1 cellular context compared by ENCODE assay signal in the genomic region with DNA sequence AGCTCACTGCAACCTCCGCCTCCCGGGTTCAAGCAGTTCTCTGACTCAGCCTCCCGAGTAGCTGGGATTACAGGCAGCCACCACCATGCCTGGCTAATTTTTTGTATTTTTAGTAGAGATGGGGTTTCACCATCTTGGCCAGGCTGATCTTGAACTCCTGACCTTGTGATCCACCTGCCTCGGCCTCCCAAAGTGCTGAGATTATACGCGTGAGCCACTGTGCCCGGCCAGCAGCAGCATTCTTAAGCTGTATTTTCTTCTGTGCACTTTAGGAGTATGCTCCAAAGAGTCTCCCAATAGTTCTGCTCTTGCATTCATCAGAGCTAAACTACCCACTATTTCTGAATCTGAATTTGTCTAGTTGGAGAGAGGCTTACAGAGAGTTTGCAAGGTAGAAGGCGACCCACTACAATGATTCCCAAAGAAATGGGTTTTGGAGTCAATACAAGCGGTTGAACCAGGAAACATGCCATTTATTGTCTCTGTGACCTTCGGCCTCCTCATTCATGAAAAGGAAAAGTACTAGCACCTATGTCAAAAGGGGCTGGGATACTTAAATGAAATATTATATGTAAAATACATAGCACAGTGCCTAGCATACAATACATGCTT.
TF ChIP-seq lines count a peak whose summit lies in the region.
"Not testable (repeated sequence)": the region's sequence is repeated elsewhere in the genome, so short reads cannot be mapped to it uniquely, and the experiment has no call there.

No MANE protein-coding gene starts in this region.

TF ChIP-seq in HepG2, 621 proteins besides CTCF, POLR2A, EP300 and RAD21 (continued from another document and continues in another):
- TF ChIP-seq NONO (IDR thresholded peaks at IDR 0.05), result not testable (repeated sequence)
- TF ChIP-seq NONO (CRISPR knock-in tag; conservative IDR thresholded peaks at IDR 0.05) (peak; percentile 59), PITX1 (CRISPR knock-in tag; IDR thresholded peaks at IDR 0.05) (peak; percentile 71), PHF5A (CRISPR knock-in tag; IDR thresholded peaks at IDR 0.05; ENCODE audit: low read depth, unreplicated experiment) (peak; percentile 49), HDAC1 (CRISPR knock-in tag; IDR thresholded peaks at IDR 0.05) (peak; percentile 47; the same call in 1 of the 2 replicates), ARNTL (CRISPR knock-in tag; IDR thresholded peaks at IDR 0.05) (peak; percentile 17; the same call in 1 of the 2 replicates), NFIC (IDR thresholded peaks at IDR 0.05; ENCODE audit: low read length) (peak; percentile 66; the same call in 1 of the 2 replicates), ZNF3 (CRISPR knock-in tag; IDR thresholded peaks at IDR 0.05) (peak; percentile 54; the same call in 1 of the 2 replicates), MIER2 (CRISPR knock-in tag; IDR thresholded peaks at IDR 0.05) (peak; percentile 64; the same call in 1 of the 2 replicates), SPEN (CRISPR knock-in tag; IDR thresholded peaks at IDR 0.05; ENCODE audit: low read depth) (peak; percentile 33; the same call in 1 of the 2 replicates), GATAD1 (CRISPR knock-in tag; IDR thresholded peaks at IDR 0.05) (peak; percentile 25; the same call in 1 of the 2 replicates), RARA (CRISPR knock-in tag; IDR thresholded peaks at IDR 0.05) (peak; percentile 50; the same call in 1 of the 2 replicates), ZSCAN9 (CRISPR knock-in tag; IDR thresholded peaks at IDR 0.05; ENCODE audit: borderline replicate concordance) (peak; percentile 66; the same call in 1 of the 2 replicates), ZBTB3 (CRISPR knock-in tag; IDR thresholded peaks at IDR 0.05; ENCODE audit: borderline replicate concordance, low read depth) (peak; percentile 54; the same call in 1 of the 2 replicates), ZNF124 (CRISPR knock-in tag; IDR thresholded peaks at IDR 0.05) (peak; percentile 55), ELF3 (CRISPR knock-in tag; IDR thresholded peaks at IDR 0.05) (peak; percentile 99), ZNF205 (CRISPR knock-in tag; IDR thresholded peaks at IDR 0.05) (peak; percentile 33; the same call in 1 of the 2 replicates)
- TF ChIP-seq, protein P1, sequence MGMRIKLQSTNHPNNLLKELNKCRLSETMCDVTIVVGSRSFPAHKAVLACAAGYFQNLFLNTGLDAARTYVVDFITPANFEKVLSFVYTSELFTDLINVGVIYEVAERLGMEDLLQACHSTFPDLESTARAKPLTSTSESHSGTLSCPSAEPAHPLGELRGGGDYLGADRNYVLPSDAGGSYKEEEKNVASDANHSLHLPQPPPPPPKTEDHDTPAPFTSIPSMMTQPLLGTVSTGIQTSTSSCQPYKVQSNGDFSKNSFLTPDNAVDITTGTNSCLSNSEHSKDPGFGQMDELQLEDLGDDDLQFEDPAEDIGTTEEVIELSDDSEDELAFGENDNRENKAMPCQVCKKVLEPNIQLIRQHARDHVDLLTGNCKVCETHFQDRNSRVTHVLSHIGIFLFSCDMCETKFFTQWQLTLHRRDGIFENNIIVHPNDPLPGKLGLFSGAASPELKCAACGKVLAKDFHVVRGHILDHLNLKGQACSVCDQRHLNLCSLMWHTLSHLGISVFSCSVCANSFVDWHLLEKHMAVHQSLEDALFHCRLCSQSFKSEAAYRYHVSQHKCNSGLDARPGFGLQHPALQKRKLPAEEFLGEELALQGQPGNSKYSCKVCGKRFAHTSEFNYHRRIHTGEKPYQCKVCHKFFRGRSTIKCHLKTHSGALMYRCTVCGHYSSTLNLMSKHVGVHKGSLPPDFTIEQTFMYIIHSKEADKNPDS (CRISPR knock-in tag; IDR thresholded peaks at IDR 0.05), result 0 out of 2 replicates have a peak, but pooled peaks have one; percentile 25
- TF ChIP-seq, protein P2, sequence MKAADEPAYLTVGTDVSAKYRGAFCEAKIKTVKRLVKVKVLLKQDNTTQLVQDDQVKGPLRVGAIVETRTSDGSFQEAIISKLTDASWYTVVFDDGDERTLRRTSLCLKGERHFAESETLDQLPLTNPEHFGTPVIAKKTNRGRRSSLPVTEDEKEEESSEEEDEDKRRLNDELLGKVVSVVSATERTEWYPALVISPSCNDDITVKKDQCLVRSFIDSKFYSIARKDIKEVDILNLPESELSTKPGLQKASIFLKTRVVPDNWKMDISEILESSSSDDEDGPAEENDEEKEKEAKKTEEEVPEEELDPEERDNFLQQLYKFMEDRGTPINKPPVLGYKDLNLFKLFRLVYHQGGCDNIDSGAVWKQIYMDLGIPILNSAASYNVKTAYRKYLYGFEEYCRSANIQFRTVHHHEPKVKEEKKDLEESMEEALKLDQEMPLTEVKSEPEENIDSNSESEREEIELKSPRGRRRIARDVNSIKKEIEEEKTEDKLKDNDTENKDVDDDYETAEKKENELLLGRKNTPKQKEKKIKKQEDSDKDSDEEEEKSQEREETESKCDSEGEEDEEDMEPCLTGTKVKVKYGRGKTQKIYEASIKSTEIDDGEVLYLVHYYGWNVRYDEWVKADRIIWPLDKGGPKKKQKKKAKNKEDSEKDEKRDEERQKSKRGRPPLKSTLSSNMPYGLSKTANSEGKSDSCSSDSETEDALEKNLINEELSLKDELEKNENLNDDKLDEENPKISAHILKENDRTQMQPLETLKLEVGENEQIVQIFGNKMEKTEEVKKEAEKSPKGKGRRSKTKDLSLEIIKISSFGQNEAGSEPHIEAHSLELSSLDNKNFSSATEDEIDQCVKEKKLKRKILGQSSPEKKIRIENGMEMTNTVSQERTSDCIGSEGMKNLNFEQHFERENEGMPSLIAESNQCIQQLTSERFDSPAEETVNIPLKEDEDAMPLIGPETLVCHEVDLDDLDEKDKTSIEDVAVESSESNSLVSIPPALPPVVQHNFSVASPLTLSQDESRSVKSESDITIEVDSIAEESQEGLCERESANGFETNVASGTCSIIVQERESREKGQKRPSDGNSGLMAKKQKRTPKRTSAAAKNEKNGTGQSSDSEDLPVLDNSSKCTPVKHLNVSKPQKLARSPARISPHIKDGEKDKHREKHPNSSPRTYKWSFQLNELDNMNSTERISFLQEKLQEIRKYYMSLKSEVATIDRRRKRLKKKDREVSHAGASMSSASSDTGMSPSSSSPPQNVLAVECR (CRISPR knock-in tag; IDR thresholded peaks at IDR 0.05; ENCODE audit: borderline replicate concordance), result peak; percentile 23; the same call in 1 of the 2 replicates
- TF ChIP-seq, protein P3, sequence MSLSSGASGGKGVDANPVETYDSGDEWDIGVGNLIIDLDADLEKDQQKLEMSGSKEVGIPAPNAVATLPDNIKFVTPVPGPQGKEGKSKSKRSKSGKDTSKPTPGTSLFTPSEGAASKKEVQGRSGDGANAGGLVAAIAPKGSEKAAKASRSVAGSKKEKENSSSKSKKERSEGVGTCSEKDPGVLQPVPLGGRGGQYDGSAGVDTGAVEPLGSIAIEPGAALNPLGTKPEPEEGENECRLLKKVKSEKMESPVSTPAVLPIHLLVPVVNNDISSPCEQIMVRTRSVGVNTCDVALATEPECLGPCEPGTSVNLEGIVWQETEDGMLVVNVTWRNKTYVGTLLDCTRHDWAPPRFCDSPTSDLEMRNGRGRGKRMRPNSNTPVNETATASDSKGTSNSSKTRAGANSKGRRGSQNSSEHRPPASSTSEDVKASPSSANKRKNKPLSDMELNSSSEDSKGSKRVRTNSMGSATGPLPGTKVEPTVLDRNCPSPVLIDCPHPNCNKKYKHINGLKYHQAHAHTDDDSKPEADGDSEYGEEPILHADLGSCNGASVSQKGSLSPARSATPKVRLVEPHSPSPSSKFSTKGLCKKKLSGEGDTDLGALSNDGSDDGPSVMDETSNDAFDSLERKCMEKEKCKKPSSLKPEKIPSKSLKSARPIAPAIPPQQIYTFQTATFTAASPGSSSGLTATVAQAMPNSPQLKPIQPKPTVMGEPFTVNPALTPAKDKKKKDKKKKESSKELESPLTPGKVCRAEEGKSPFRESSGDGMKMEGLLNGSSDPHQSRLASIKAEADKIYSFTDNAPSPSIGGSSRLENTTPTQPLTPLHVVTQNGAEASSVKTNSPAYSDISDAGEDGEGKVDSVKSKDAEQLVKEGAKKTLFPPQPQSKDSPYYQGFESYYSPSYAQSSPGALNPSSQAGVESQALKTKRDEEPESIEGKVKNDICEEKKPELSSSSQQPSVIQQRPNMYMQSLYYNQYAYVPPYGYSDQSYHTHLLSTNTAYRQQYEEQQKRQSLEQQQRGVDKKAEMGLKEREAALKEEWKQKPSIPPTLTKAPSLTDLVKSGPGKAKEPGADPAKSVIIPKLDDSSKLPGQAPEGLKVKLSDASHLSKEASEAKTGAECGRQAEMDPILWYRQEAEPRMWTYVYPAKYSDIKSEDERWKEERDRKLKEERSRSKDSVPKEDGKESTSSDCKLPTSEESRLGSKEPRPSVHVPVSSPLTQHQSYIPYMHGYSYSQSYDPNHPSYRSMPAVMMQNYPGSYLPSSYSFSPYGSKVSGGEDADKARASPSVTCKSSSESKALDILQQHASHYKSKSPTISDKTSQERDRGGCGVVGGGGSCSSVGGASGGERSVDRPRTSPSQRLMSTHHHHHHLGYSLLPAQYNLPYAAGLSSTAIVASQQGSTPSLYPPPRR (CRISPR knock-in tag; IDR thresholded peaks at IDR 0.05; ENCODE audit: borderline replicate concordance), result peak; percentile 17; the same call in 1 of the 2 replicates
- TF ChIP-seq, protein P4, sequence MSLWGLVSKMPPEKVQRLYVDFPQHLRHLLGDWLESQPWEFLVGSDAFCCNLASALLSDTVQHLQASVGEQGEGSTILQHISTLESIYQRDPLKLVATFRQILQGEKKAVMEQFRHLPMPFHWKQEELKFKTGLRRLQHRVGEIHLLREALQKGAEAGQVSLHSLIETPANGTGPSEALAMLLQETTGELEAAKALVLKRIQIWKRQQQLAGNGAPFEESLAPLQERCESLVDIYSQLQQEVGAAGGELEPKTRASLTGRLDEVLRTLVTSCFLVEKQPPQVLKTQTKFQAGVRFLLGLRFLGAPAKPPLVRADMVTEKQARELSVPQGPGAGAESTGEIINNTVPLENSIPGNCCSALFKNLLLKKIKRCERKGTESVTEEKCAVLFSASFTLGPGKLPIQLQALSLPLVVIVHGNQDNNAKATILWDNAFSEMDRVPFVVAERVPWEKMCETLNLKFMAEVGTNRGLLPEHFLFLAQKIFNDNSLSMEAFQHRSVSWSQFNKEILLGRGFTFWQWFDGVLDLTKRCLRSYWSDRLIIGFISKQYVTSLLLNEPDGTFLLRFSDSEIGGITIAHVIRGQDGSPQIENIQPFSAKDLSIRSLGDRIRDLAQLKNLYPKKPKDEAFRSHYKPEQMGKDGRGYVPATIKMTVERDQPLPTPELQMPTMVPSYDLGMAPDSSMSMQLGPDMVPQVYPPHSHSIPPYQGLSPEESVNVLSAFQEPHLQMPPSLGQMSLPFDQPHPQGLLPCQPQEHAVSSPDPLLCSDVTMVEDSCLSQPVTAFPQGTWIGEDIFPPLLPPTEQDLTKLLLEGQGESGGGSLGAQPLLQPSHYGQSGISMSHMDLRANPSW (CRISPR knock-in tag; IDR thresholded peaks at IDR 0.05; ENCODE audit: borderline replicate concordance), result peak; percentile 74; the same call in 1 of the 2 replicates
- TF ChIP-seq, protein P5, sequence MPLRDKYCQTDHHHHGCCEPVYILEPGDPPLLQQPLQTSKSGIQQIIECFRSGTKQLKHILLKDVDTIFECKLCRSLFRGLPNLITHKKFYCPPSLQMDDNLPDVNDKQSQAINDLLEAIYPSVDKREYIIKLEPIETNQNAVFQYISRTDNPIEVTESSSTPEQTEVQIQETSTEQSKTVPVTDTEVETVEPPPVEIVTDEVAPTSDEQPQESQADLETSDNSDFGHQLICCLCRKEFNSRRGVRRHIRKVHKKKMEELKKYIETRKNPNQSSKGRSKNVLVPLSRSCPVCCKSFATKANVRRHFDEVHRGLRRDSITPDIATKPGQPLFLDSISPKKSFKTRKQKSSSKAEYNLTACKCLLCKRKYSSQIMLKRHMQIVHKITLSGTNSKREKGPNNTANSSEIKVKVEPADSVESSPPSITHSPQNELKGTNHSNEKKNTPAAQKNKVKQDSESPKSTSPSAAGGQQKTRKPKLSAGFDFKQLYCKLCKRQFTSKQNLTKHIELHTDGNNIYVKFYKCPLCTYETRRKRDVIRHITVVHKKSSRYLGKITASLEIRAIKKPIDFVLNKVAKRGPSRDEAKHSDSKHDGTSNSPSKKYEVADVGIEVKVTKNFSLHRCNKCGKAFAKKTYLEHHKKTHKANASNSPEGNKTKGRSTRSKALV (CRISPR knock-in tag; IDR thresholded peaks at IDR 0.05), result 0 out of 2 replicates have a peak, but pooled peaks have one; percentile 20
- TF ChIP-seq, protein P6, sequence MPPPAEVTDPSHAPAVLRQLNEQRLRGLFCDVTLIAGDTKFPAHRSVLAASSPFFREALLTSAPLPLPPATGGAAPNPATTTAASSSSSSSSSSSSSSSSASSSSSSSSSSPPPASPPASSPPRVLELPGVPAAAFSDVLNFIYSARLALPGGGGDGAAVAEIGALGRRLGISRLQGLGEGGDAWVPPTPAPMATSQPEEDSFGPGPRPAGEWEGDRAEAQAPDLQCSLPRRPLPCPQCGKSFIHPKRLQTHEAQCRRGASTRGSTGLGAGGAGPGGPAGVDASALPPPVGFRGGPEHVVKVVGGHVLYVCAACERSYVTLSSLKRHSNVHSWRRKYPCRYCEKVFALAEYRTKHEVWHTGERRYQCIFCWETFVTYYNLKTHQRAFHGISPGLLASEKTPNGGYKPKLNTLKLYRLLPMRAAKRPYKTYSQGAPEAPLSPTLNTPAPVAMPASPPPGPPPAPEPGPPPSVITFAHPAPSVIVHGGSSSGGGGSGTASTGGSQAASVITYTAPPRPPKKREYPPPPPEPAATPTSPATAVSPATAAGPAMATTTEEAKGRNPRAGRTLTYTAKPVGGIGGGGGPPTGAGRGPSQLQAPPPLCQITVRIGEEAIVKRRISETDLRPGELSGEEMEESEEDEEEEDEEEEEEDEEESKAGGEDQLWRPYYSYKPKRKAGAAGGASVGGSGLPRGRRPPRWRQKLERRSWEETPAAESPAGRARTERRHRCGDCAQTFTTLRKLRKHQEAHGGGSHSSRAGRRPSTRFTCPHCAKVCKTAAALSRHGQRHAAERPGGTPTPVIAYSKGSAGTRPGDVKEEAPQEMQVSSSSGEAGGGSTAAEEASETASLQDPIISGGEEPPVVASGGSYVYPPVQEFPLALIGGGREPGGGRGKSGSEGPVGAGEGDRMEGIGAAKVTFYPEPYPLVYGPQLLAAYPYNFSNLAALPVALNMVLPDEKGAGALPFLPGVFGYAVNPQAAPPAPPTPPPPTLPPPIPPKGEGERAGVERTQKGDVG (CRISPR knock-in tag; IDR thresholded peaks at IDR 0.05; ENCODE audit: borderline replicate concordance), result 0 out of 2 replicates have a peak, but pooled peaks have one; percentile 67
- TF ChIP-seq, protein P7, sequence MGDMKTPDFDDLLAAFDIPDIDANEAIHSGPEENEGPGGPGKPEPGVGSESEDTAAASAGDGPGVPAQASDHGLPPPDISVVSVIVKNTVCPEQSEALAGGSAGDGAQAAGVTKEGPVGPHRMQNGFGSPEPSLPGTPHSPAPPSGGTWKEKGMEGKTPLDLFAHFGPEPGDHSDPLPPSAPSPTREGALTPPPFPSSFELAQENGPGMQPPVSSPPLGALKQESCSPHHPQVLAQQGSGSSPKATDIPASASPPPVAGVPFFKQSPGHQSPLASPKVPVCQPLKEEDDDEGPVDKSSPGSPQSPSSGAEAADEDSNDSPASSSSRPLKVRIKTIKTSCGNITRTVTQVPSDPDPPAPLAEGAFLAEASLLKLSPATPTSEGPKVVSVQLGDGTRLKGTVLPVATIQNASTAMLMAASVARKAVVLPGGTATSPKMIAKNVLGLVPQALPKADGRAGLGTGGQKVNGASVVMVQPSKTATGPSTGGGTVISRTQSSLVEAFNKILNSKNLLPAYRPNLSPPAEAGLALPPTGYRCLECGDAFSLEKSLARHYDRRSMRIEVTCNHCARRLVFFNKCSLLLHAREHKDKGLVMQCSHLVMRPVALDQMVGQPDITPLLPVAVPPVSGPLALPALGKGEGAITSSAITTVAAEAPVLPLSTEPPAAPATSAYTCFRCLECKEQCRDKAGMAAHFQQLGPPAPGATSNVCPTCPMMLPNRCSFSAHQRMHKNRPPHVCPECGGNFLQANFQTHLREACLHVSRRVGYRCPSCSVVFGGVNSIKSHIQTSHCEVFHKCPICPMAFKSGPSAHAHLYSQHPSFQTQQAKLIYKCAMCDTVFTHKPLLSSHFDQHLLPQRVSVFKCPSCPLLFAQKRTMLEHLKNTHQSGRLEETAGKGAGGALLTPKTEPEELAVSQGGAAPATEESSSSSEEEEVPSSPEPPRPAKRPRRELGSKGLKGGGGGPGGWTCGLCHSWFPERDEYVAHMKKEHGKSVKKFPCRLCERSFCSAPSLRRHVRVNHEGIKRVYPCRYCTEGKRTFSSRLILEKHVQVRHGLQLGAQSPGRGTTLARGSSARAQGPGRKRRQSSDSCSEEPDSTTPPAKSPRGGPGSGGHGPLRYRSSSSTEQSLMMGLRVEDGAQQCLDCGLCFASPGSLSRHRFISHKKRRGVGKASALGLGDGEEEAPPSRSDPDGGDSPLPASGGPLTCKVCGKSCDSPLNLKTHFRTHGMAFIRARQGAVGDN (CRISPR knock-in tag; IDR thresholded peaks at IDR 0.05), result peak; percentile 62
